8 cellular contexts compared by ENCODE assay signal in genomic region chr10:110224992-110225391, GRCh38. TPM values are rescaled to one million over a fixed set of nuclear protein-coding genes. Genes with fewer than 3 reads are reported as not detected.
A peak's percentile ranks its signal among the peaks of the same experiment; 100 is the strongest.
DNase-seq lines count a peak whose midpoint lies in the region; ATAC-seq and TF ChIP-seq lines count a peak whose summit lies in the region.

No MANE protein-coding gene starts in this region.

- ATAC-seq in activated CD4-positive, alpha-beta T cell treated with anti-CD3 and anti-CD28 coated beads for 36 hours, result no peak
- no peak for ATAC-seq in GM18870 (IDR thresholded peaks at IDR 0.05; ENCODE audit: unreplicated experiment)
- ATAC-seq in HG02678 (IDR thresholded peaks at IDR 0.05; ENCODE audit: unreplicated experiment), result no peak

- peak overlapping the region; percentile 95 for H3K4me3 Mint-ChIP-seq in activated CD4-positive, alpha-beta T cell treated with anti-CD3 and anti-CD28 coated beads for 36 hours
- H3K4me3 Mint-ChIP-seq in activated CD4-positive, alpha-beta memory T cell treated with anti-CD3 and anti-CD28 coated beads for 36 hours, result peak overlapping the region; percentile 82

- 41 to 68% (median 58%) methylated on average over 9 of the region's 9 CpGs for WGBS in stomach, 5 donors

- DNase-seq in activated CD4-positive, alpha-beta T cell treated with anti-CD3 and anti-CD28 coated beads for 36 hours, result no peak
- no peak for DNase-seq in activated CD4-positive, alpha-beta T cell treated with anti-CD3 and anti-CD28 coated beads, Interleukin-2, amount 50 U/mL, for 48 hours
- no peak for DNase-seq in activated CD4-positive, alpha-beta memory T cell treated with anti-CD3 and anti-CD28 coated beads for 36 hours
- DNase-seq in stomach (no peak), DMS79 (lab: John Stamatoyannopoulos, UW) (no peak)

- H3K36me3 Mint-ChIP-seq in activated CD4-positive, alpha-beta T cell treated with anti-CD3 and anti-CD28 coated beads for 36 hours (ENCODE audit: low read depth), result peaks cover 13% of the 10 kb centered on the region
- peaks cover 6% of the 10 kb centered on the region for H3K36me3 Mint-ChIP-seq in activated CD4-positive, alpha-beta memory T cell treated with anti-CD3 and anti-CD28 coated beads for 36 hours

- no peak for TF ChIP-seq POLR2A in stomach (IDR thresholded peaks at IDR 0.05)

- TF ChIP-seq EP300 in stomach (IDR thresholded peaks at IDR 0.05), result no peak

- no peaks in the 10 kb centered on the region for H3K9me3 ChIP-seq in iPS-15b (ENCODE audit: control insufficient read depth, insufficient read depth, low read length)
- H3K9me3 ChIP-seq in stomach, result no peaks in the 10 kb centered on the region

- no peak overlapping the region for H3K9ac ChIP-seq in iPS-15b (ENCODE audit: low read depth, low read length)

- CTCF ChIA-PET in activated CD4-positive, alpha-beta T cell treated with anti-CD3 and anti-CD28 coated beads for 36 hours (lab: Charles Lee), result interaction anchor here (0.8 to 9.9 kb wide), 4 partner anchors 15 to 325 kb away, joined by 3 to 154 read pairs (median 8); partner anchors contain the start of gene MXI1
- CTCF ChIA-PET in activated CD4-positive, alpha-beta memory T cell treated with anti-CD3 and anti-CD28 coated beads for 36 hours (lab: Charles Lee), result interaction anchor here (0.7 to 12.4 kb wide), 5 partner anchors 15 to 341 kb away, joined by 4 to 197 read pairs (median 4); partner anchors contain the start of gene MXI1

- H3K9me3 Mint-ChIP-seq in activated CD4-positive, alpha-beta T cell treated with anti-CD3 and anti-CD28 coated beads for 36 hours (ENCODE audit: low read depth), result no peaks in the 10 kb centered on the region
- no peaks in the 10 kb centered on the region for H3K9me3 Mint-ChIP-seq in activated CD4-positive, alpha-beta memory T cell treated with anti-CD3 and anti-CD28 coated beads for 36 hours

- no peaks in the 10 kb centered on the region for H3K27me3 Mint-ChIP-seq in activated CD4-positive, alpha-beta T cell treated with anti-CD3 and anti-CD28 coated beads for 36 hours
- no peaks in the 10 kb centered on the region for H3K27me3 Mint-ChIP-seq in activated CD4-positive, alpha-beta memory T cell treated with anti-CD3 and anti-CD28 coated beads for 36 hours

- peaks cover 53% of the 10 kb centered on the region for H3K27me3 ChIP-seq in iPS-15b (ENCODE audit: control insufficient read depth, insufficient read depth, low read length)
- H3K27me3 ChIP-seq in stomach, result no peaks in the 10 kb centered on the region

- H3K4me3 ChIP-seq in iPS-15b (ENCODE audit: low read depth, low read length) (peak overlapping the region; percentile 19), stomach (peak overlapping the region in 3 of 4 donors; percentile 78 to 91 (median 88))

- peaks cover 47% of the 10 kb centered on the region for H3K4me1 Mint-ChIP-seq in activated CD4-positive, alpha-beta T cell treated with anti-CD3 and anti-CD28 coated beads for 36 hours
- H3K4me1 Mint-ChIP-seq in activated CD4-positive, alpha-beta memory T cell treated with anti-CD3 and anti-CD28 coated beads for 36 hours (ENCODE audit: low read depth), result peaks cover 43% of the 10 kb centered on the region

- H3K27ac ChIP-seq in stomach, result peak overlapping the region in 4 of 5 donors; percentile 91 to 97 (median 96)

- no peak for TF ChIP-seq CTCF in stomach (IDR thresholded peaks at IDR 0.05)

- H3K27ac Mint-ChIP-seq in activated CD4-positive, alpha-beta T cell treated with anti-CD3 and anti-CD28 coated beads for 36 hours, result peak overlapping the region; percentile 92
- H3K27ac Mint-ChIP-seq in activated CD4-positive, alpha-beta memory T cell treated with anti-CD3 and anti-CD28 coated beads for 36 hours, result peak overlapping the region; percentile 79

- H3K4me1 ChIP-seq in iPS-15b (ENCODE audit: control insufficient read depth, insufficient read depth, low read length) (peaks cover 6% of the 10 kb centered on the region), stomach (peaks cover 30 to 53% (median 49%) of the 10 kb centered on the region in 4 donors)

- no peaks in the 10 kb centered on the region for H3K36me3 ChIP-seq in iPS-15b (ENCODE audit: control insufficient read depth, insufficient read depth, low read length)
- peaks cover 0 to 21% (median 18%) of the 10 kb centered on the region in 4 donors for H3K36me3 ChIP-seq in stomach

- intact Hi-C loops in activated CD4-positive, alpha-beta T cell treated with anti-CD3 and anti-CD28 coated beads for 36 hours (cut with DNase I, micrococcal nuclease), result loop anchor here (1.0 to 5.0 kb wide), 5 partner anchors 14 to 647 kb away; partner anchors contain the start of genes ADD3 (in 1 of the 2), PDCD4 (in 1 of the 2) and XPNPEP1 (in 1 of the 2)
- intact Hi-C loops in activated CD4-positive, alpha-beta memory T cell treated with anti-CD3 and anti-CD28 coated beads for 36 hours (cut with micrococcal nuclease), result loop anchor here (1.0 to 5.0 kb wide), 4 partner anchors 88 to 303 kb away; partner anchors contain the start of genes ADD3 and XPNPEP1
- intact Hi-C loops in stomach (cut with DNase I; ENCODE audit: low total_unique reads), result no loop called here

- POLR2A ChIA-PET in activated CD4-positive, alpha-beta T cell treated with anti-CD3 and anti-CD28 coated beads for 36 hours (lab: Charles Lee), result interaction anchor here (2.9 kb wide), 1 partner anchor 14 kb away, joined by 14 read pairs; no protein-coding TSS in a partner anchor
- POLR2A ChIA-PET in activated CD4-positive, alpha-beta memory T cell treated with anti-CD3 and anti-CD28 coated beads for 36 hours (lab: Charles Lee), result interaction anchor here (10.2 kb wide), 1 partner anchor 15 kb away, joined by 187 read pairs; the partner anchor contains the start of gene MXI1

RNA-seq across cellular contexts. Expression of gene MXI1, which starts 17.6 kb away (rescaled TPM):
- 10 to 100 TPM; 49.7 to 75.7 TPM for total RNA-seq in activated CD4-positive, alpha-beta T cell treated with anti-CD3 and anti-CD28 coated beads for 36 hours
- total RNA-seq in activated CD4-positive, alpha-beta memory T cell treated with anti-CD3 and anti-CD28 coated beads for 36 hours, result 10 to 100 TPM; 29.3 to 33.1 TPM
- 100 to 1,000 TPM in 1 of 5 donors, 10 to 100 TPM in 3, 1 to 10 TPM in 1; 3.5 to 163 (median 48.8) TPM for total RNA-seq in stomach
- polyA plus RNA-seq in stomach, result 10 to 100 TPM; 17.1 to 62.0 (median 19.7) TPM
